8 cellular contexts compared by ENCODE assay signal in the genomic region with DNA sequence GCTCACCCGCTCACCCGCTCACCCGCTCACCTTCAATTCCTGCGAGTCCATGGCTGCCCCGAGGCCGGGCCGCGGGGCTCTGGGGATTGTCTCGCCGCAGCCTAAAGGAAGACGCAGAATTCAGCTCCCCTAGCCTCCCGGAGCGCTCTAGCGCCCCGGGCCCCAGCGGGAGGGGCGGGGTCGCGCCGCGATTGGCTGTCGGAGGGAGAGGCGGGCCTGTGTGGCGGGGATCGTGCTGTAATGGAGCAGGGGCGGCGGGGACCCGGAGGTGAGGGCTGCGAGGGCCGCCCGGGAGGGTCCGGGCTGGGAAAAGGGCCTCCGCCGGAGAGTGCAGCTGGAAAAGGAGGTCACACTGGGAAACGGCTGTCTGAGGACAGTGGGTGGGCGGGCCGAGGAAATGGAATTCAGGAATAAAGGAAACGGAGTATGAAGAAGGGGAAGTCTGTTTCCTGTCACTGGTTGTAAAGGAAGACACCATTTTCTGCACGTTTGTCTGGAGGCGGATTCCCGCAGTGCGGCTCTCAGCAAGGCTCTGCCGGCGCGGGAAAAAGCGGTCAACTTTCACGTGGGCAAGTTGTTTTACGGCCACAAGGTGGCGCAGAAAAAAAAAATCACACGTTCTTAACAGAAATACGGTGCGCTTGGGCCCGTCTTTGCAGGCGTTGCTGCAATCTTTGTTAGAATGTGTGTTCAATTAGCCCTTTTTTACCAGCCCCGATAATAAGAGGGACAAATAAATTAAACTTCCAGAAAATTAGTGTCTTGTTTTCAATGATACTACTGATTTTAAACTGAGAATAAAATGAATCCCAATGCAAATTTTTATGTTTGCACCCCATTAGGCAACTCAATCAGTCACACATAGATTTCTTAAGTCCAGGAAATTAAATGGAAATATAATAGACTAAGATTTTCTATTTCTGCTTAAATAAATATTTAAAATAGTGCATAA. TPM values are rescaled to one million over a fixed set of nuclear protein-coding genes. Genes with fewer than 3 reads are reported as not detected.
DNase-seq lines count a peak whose midpoint lies in the region; ATAC-seq and TF ChIP-seq lines count a peak whose summit lies in the region.

A gene (minus strand): TSS at position 122 of the 952 bp plus-strand sequence. CDS start 71 bp downstream, at position 51.

- no peaks in the 10 kb centered on the region for H3K27me3 Mint-ChIP-seq in activated CD4-positive, alpha-beta T cell treated with anti-CD3 and anti-CD28 coated beads, Interleukin-2, amount 10 ng/mL, durations not matched to agents 24 days and 14 days

- no peaks in the 10 kb centered on the region for H3K9me3 Mint-ChIP-seq in activated CD4-positive, alpha-beta T cell treated with anti-CD3 and anti-CD28 coated beads, Interleukin-2, amount 10 ng/mL, durations not matched to agents 24 days and 14 days

- peak within 1 kb of the TSS; percentile 50 for H3K4me3 Mint-ChIP-seq in activated CD4-positive, alpha-beta T cell treated with anti-CD3 and anti-CD28 coated beads, Interleukin-2, amount 10 ng/mL, durations not matched to agents 24 days and 14 days

- no peak within 1 kb of the TSS for H3K27ac Mint-ChIP-seq in activated CD4-positive, alpha-beta T cell treated with anti-CD3 and anti-CD28 coated beads, Interleukin-2, amount 10 ng/mL, durations not matched to agents 24 days and 14 days

- intact Hi-C loops in activated CD4-positive, alpha-beta T cell treated with anti-CD3 and anti-CD28 coated beads, Interleukin-2, amount 10 ng/mL, durations not matched to agents 24 days and 14 days (cut with micrococcal nuclease): loop anchor here (1.0 to 2.0 kb wide), 3 partner anchors 77 to 174 kb away; a partner anchor contains a TSS
- intact Hi-C loops in left colon (cut with DNase I, micrococcal nuclease): loop anchor here in 1 of 2 donors (5.0 kb wide), 1 partner anchor 173 kb away; a partner anchor contains a TSS

- H3K4me3 ChIP-seq in coronary artery: peak within 1 kb of the TSS; percentile 96

- DNase-seq in C1 segment of cervical spinal cord (lab: John Stamatoyannopoulos, UW) (peak; percentile 82 to 98 (median 94)), NCI-H526 treated with DMSO at 0.1 percent for 48 hours (lab: John Stamatoyannopoulos, UW) (peak; percentile 98), coronary artery (ENCODE audit: low spot score) (peak; percentile 96), left colon (peak; percentile 93 to 95)
- peak; percentile 98 for DNase-seq in activated CD4-positive, alpha-beta T cell treated with anti-CD3 and anti-CD28 coated beads, Interleukin-2, amount 10 ng/mL, durations not matched to agents 24 days and 14 days
- DNase-seq in stimulated activated CD4-positive, alpha-beta T cell treated with anti-CD3 and anti-CD28 coated beads, Interleukin-1b, Interleukin-23, amount 100 ng/mL, for 48 hours: peak; percentile 92

- ATAC-seq in GM19324 (IDR thresholded peaks at IDR 0.05; ENCODE audit: low FRiP score, unreplicated experiment): peak; percentile 99
- peak; percentile 77 for ATAC-seq in HG03469 (IDR thresholded peaks at IDR 0.05; ENCODE audit: unreplicated experiment)
- ATAC-seq in left colon: peak; percentile 98

- TF ChIP-seq CTCF in coronary artery (IDR thresholded peaks at IDR 0.05): peak; percentile 58

- peaks cover 5% of the 10 kb centered on the region for H3K4me1 Mint-ChIP-seq in activated CD4-positive, alpha-beta T cell treated with anti-CD3 and anti-CD28 coated beads, Interleukin-2, amount 10 ng/mL, durations not matched to agents 24 days and 14 days

- peaks cover 3% of the 10 kb centered on the region for H3K36me3 Mint-ChIP-seq in activated CD4-positive, alpha-beta T cell treated with anti-CD3 and anti-CD28 coated beads, Interleukin-2, amount 10 ng/mL, durations not matched to agents 24 days and 14 days (ENCODE audit: low read depth)

- H3K27ac ChIP-seq in coronary artery: peak within 1 kb of the TSS; percentile 76 to 93

RNA-seq across cellular contexts. Expression of the gene that starts here (rescaled TPM):
- total RNA-seq in activated CD4-positive, alpha-beta T cell treated with anti-CD3 and anti-CD28 coated beads, Interleukin-2, amount 10 ng/mL, durations not matched to agents 24 days and 14 days: 21.4 and 22.7 TPM in 2 replicates
- 10 to 100 TPM; 14.0 to 14.8 TPM for total RNA-seq in left colon

Comparison
In these comparisons a context has a peak if more than half of its experiments do, and no peak if none do; other contexts are left out.
1. Peak in every context shown above with its lines: DNase-seq, ATAC-seq, H3K4me3 ChIP-seq and H3K27ac ChIP-seq.